ENCODE assay signal across 9 cellular contexts in the genomic region with DNA sequence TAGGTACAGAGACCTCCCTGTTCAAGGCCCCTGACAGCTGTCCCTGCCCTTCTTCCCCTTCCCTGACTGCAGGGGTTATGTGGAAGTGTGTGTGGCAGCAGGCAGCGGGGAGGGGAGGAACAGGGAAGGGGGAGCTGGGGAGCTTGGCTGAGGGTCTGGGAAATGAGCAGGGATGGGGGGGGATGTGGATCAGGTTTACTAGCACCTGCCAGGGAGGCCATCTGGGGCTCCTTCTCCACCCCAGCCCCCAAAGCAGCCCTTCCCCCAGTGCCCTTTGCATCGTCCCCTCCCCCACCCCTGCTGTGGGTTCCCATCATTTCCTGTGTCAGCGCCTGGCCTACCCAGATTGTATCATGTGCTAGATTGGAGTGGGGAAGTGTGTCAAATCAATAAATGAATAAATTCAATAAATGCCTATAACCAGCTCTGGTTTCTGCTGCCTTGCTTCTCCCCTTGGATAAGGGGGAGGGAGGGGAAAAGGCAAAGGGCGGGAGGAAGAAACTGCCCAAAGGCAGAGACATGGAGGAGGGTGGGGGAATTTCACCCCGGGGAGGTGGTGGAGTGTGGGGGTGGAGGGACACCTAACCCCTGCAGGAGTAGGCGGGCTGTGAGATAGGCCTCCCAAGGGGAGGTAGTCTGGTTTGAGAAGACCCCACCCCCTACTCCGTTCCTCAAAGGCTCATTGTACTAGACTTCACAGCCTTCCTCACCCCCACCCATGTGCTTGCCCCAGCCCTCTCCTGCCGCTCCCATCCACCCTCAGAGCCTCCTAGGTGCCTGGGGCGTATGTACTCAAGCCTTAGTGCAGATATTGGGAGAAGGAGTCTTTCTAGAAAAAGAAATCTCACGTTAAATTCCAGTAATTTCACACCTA. TPM values are rescaled to one million over a fixed set of nuclear protein-coding genes. Genes with fewer than 3 reads are reported as not detected.
DNase-seq lines count a peak whose midpoint lies in the region; TF ChIP-seq lines count a peak whose summit lies in the region.
"Had no signal": no experiment of that assay in that cellular context is flagged by ENCODE, and none has a peak within 500 bp of the region (broad histone marks: within the 10 kb centered on the region; RNA-seq: fewer than 3 reads in every experiment).

No MANE protein-coding gene starts in this region.

- H3K4me3 Mint-ChIP-seq in MCF 10A (ENCODE audit: unreplicated experiment), result no peak overlapping the region
- H3K4me3 Mint-ChIP-seq in activated naive CD4-positive, alpha-beta T cell treated with anti-CD3 and anti-CD28 coated beads, Interleukin-2, amount 50 U/mL, for 24 hours, result peak overlapping the region; percentile 79

- TF ChIP-seq CTCF in breast epithelium (IDR thresholded peaks at IDR 0.05) (no peak), MCF 10A (IDR thresholded peaks at IDR 0.05; ENCODE audit: unreplicated experiment) (no peak), suprapubic skin (IDR thresholded peaks at IDR 0.05) (no peak)

- H3K27me3 ChIP-seq in breast epithelium (peaks cover 0 to 57% of the 10 kb centered on the region in 2 donors), SJCRH30 (no peaks in the 10 kb centered on the region), suprapubic skin (no peaks in the 10 kb centered on the region)
- H3K27me3 ChIP-seq: ovary had no signal

- DNase-seq in breast epithelium (ENCODE audit: low spot score in 2 of 2), result no peak
- no peak for DNase-seq in MCF 10A (ENCODE audit: unreplicated experiment)
- DNase-seq in SJCRH30, result peak; percentile 98
- peak; percentile 36 for DNase-seq in mucosa of gallbladder (ENCODE audit: low spot score)
- DNase-seq in germinal center (ENCODE audit: low spot score), result no peak
- no peak for DNase-seq in suprapubic skin (ENCODE audit: low spot score in 2 of 2)
- no peak for DNase-seq in posterior vena cava (ENCODE audit: low spot score)

- TF ChIP-seq POLR2A in breast epithelium (IDR thresholded peaks at IDR 0.05) (no peak), suprapubic skin (IDR thresholded peaks at IDR 0.05) (no peak)

- H3K4me1 Mint-ChIP-seq in MCF 10A (ENCODE audit: insufficient read depth, unreplicated experiment), result no peaks in the 10 kb centered on the region
- H3K4me1 Mint-ChIP-seq in activated naive CD4-positive, alpha-beta T cell treated with anti-CD3 and anti-CD28 coated beads, Interleukin-2, amount 50 U/mL, for 24 hours, result peaks cover 83% of the 10 kb centered on the region

- H3K27me3 Mint-ChIP-seq in MCF 10A (ENCODE audit: insufficient read depth, unreplicated experiment), result peaks cover 50% of the 10 kb centered on the region
- H3K27me3 Mint-ChIP-seq in activated naive CD4-positive, alpha-beta T cell treated with anti-CD3 and anti-CD28 coated beads, Interleukin-2, amount 50 U/mL, for 24 hours, result no peaks in the 10 kb centered on the region

- H3K27ac Mint-ChIP-seq in MCF 10A (ENCODE audit: low read depth, unreplicated experiment), result no peak overlapping the region
- H3K27ac Mint-ChIP-seq in activated naive CD4-positive, alpha-beta T cell treated with anti-CD3 and anti-CD28 coated beads, Interleukin-2, amount 50 U/mL, for 24 hours, result peak overlapping the region; percentile 90

- intact Hi-C loops in breast epithelium (cut with DNase I; ENCODE audit: low total_unique reads) (no loop called here), MCF 10A (cut with micrococcal nuclease) (no loop called here), posterior vena cava (cut with DNase I) (no loop called here)

- no peaks in the 10 kb centered on the region for H3K9me3 Mint-ChIP-seq in MCF 10A (ENCODE audit: unreplicated experiment)
- H3K9me3 Mint-ChIP-seq in activated naive CD4-positive, alpha-beta T cell treated with anti-CD3 and anti-CD28 coated beads, Interleukin-2, amount 50 U/mL, for 24 hours, result no peaks in the 10 kb centered on the region

- no peaks in the 10 kb centered on the region for H3K36me3 Mint-ChIP-seq in MCF 10A (ENCODE audit: insufficient read depth, unreplicated experiment)
- H3K36me3 Mint-ChIP-seq in activated naive CD4-positive, alpha-beta T cell treated with anti-CD3 and anti-CD28 coated beads, Interleukin-2, amount 50 U/mL, for 24 hours, result peaks cover 10% of the 10 kb centered on the region

- POLR2A ChIA-PET in MCF 10A (lab: Yijun Ruan, JAX), result interaction anchor here (1.4 kb wide), 1 partner anchor 15 kb away, joined by 5 read pairs; the partner anchor contains the start of gene MED12

- CTCF ChIA-PET in MCF 10A (lab: Yijun Ruan, JAX), result interaction anchor here (0.6 to 1.0 kb wide), 2 partner anchors 26 to 35 kb away, joined by 4 to 5 read pairs; partner anchors contain the start of gene SNX12

- H3K36me3 ChIP-seq in breast epithelium (no peaks in the 10 kb centered on the region), SJCRH30 (no peaks in the 10 kb centered on the region), suprapubic skin (no peaks in the 10 kb centered on the region)
- H3K36me3 ChIP-seq: ovary had no signal

- WGBS in suprapubic skin, result 30% methylated on average over 10 of the region's 10 CpGs

- H3K27ac ChIP-seq in breast epithelium (peak overlapping the region; percentile 48 to 73), SJCRH30 (peak overlapping the region; percentile 94), suprapubic skin (no peak overlapping the region)

- no peak for TF ChIP-seq EP300 in suprapubic skin (IDR thresholded peaks at IDR 0.05)

- BruUV-seq in MCF 10A (replicated peaks; lab: Mats Ljungman, UMichigan), result no TSS peak

- H3K9me3 ChIP-seq in breast epithelium (no peaks in the 10 kb centered on the region), SJCRH30 (replicated peaks) (no peaks in the 10 kb centered on the region), suprapubic skin (no peaks in the 10 kb centered on the region)
- H3K9me3 ChIP-seq: ovary had no signal

- H3K4me1 ChIP-seq in breast epithelium (no peaks in the 10 kb centered on the region), SJCRH30 (peaks cover 55% of the 10 kb centered on the region), suprapubic skin (peaks cover 4% of the 10 kb centered on the region)

- H3K4me3 ChIP-seq in breast epithelium, result no peak overlapping the region
- H3K4me3 ChIP-seq in SJCRH30, result peak overlapping the region; percentile 61
- no peak overlapping the region for H3K4me3 ChIP-seq in suprapubic skin
- H3K4me3 ChIP-seq: ovary had no signal

RNA-seq across cellular contexts. Expression of gene CXorf65, which starts 3.2 kb away (rescaled TPM):
- total RNA-seq in breast epithelium, result not detected
- total RNA-seq in MCF 10A (2022), result not detected in 2 replicates
- total RNA-seq in SJCRH30 (2014; rRNA removed; shearing (Covaris generic)), result 0.25 and 0.28 TPM in 2 replicates
- total RNA-seq in mucosa of gallbladder, result not detected
- total RNA-seq in suprapubic skin, result not detected
- not detected for total RNA-seq in posterior vena cava
- total RNA-seq: ovary had no signal

RNA-seq across cellular contexts. Expression of gene FOXO4, which starts 7.7 kb away (rescaled TPM):
- total RNA-seq in breast epithelium (10 to 100 TPM; 14.7 to 30.1 (median 21.1) TPM), MCF 10A (2022) (6.4 and 7.7 TPM in 2 replicates), mucosa of gallbladder (42.3 TPM), suprapubic skin (10 to 100 TPM; 21.0 to 36.8 (median 28.2) TPM), posterior vena cava (10 to 100 TPM; 21.5 to 26.7 TPM)
- 10.9 and 11.0 TPM in 2 replicates for total RNA-seq in SJCRH30 (2014; rRNA removed; shearing (Covaris generic))

RNA-seq across cellular contexts. Expression of gene IL2RG, which starts 8.0 kb away (rescaled TPM):
- total RNA-seq in breast epithelium, result 10 to 100 TPM in 1 of 3 donors, 1 to 10 TPM in 2; 5.1 to 10.8 (median 8.0) TPM
- total RNA-seq in MCF 10A (2022), result 1.5 TPM in 1 of 2 replicates, not detected in the other
- total RNA-seq in SJCRH30 (2014; rRNA removed; shearing (Covaris generic)), result 0.10 TPM in 1 of 2 replicates, not detected in the other
- 8.9 TPM for total RNA-seq in mucosa of gallbladder
- total RNA-seq in suprapubic skin, result 10 to 100 TPM in 2 of 4 donors, 1 to 10 TPM in 2; 2.6 to 15.0 (median 9.1) TPM
- total RNA-seq in posterior vena cava, result 1 to 10 TPM; 2.6 to 4.8 TPM

RNA-seq across cellular contexts. Expression of gene MED12, which starts 15.0 kb away (rescaled TPM):
- 10 to 100 TPM; 32.1 to 34.7 (median 33.9) TPM for total RNA-seq in breast epithelium
- total RNA-seq in MCF 10A (2022), result 36.6 and 39.4 TPM in 2 replicates
- total RNA-seq in SJCRH30 (2014; rRNA removed; shearing (Covaris generic)), result 39.8 and 44.3 TPM in 2 replicates
- 43.2 TPM for total RNA-seq in mucosa of gallbladder
- 10 to 100 TPM; 27.0 to 63.0 (median 39.8) TPM for total RNA-seq in suprapubic skin
- 10 to 100 TPM; 29.2 to 33.0 TPM for total RNA-seq in posterior vena cava

RNA-seq across cellular contexts. Expression of gene SNX12, which starts 35.2 kb away (rescaled TPM):
- total RNA-seq in breast epithelium (10 to 100 TPM; 31.4 to 55.2 (median 44.2) TPM), MCF 10A (2022) (67.0 and 81.3 TPM in 2 replicates), mucosa of gallbladder (65.3 TPM), suprapubic skin (10 to 100 TPM; 41.0 to 71.8 (median 65.3) TPM), posterior vena cava (10 to 100 TPM; 54.6 to 59.3 TPM)
- 103 and 105 TPM in 2 replicates for total RNA-seq in SJCRH30 (2014; rRNA removed; shearing (Covaris generic))

Comparison
In these comparisons a context has a peak if more than half of its experiments do, and no peak if none do; other contexts are left out.
1. DNase-seq: peak in SJCRH30 (2 of 2) and mucosa of gallbladder (single experiment); none in breast epithelium (0 of 2), MCF 10A (single experiment), germinal center (single experiment), suprapubic skin (0 of 2) and posterior vena cava (single experiment).